Comparison of ENCODE assay signal across 9 cellular contexts in the genomic region with DNA sequence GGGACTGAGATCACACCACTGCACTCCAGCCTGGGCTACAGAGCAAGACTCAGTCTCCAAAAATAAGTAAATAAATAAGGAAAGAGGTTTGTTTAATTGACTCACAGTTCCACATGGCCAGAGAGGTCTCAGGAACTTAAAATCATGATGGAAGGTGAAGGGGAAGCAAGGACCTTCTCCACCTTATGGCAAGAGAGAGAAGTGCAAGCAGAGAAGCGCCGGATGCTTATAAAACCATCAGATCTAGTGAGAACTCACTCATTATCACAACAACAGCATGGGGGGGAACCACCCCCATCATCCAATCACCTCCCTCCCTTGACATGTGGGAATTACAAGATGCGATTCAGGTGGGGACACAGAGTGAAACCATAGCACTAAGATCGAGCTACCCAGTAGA. TPM values are rescaled to one million over a fixed set of nuclear protein-coding genes. Genes with fewer than 3 reads are reported as not detected.
DNase-seq lines count a peak whose midpoint lies in the region; ATAC-seq and TF ChIP-seq lines count a peak whose summit lies in the region.
"Had no signal": no experiment of that assay in that cellular context is flagged by ENCODE, and none has a peak within 500 bp of the region (broad histone marks: within the 10 kb centered on the region; RNA-seq: fewer than 3 reads in every experiment).

No MANE protein-coding gene starts in this region.

- no peaks in the 10 kb centered on the region for H3K79me1 ChIP-seq in H9 (ENCODE audit: insufficient read depth, low read depth, low read length, poor library complexity, severe bottlenecking)

- no peak overlapping the region for H3K4ac ChIP-seq in H9 (ENCODE audit: low read depth, low read length)

- CTCF ChIA-PET in PC-3 (lab: Charles Lee): no interaction called here

- H3K4me2 ChIP-seq in H9 (ENCODE audit: insufficient read depth, insufficient read length, low read length) (no peak overlapping the region), PC-3 (ENCODE audit: low read length) (no peak overlapping the region)

- H3T11ph ChIP-seq in H9 (ENCODE audit: low read length): no peak overlapping the region

- no peak overlapping the region for H2BK20ac ChIP-seq in H9 (ENCODE audit: low read depth, low read length, poor library complexity, severe bottlenecking)

- no peak overlapping the region for H4K8ac ChIP-seq in H9 (replicated peaks; ENCODE audit: insufficient read length, low read depth, low read length)

- in situ Hi-C loops in GM13976 (cut with MboI; ENCODE audit: low sequenced_read_pairs, unreplicated experiment): no loop called here

- H4K20me1 ChIP-seq in H9 (ENCODE audit: control insufficient read depth, insufficient read depth, insufficient read length): no peaks in the 10 kb centered on the region
- no peaks in the 10 kb centered on the region for H4K20me1 ChIP-seq in PC-3 (ENCODE audit: low read length)

- no peaks in the 10 kb centered on the region for H3K9me3 ChIP-seq in H9 (ENCODE audit: control insufficient read depth, low read depth, low read length)
- no peaks in the 10 kb centered on the region for H3K9me3 ChIP-seq in PC-3 (ENCODE audit: low read length)
- peaks cover 0 to 3% (median 0%) of the 10 kb centered on the region in 4 donors for H3K9me3 ChIP-seq in liver (ENCODE audit: control insufficient read depth in 4 of 4, low read length in 3 of 4)
- no peaks in the 10 kb centered on the region for H3K9me3 ChIP-seq in effector memory CD4-positive, alpha-beta T cell (ENCODE audit: control insufficient read depth, low read length)

- no peak overlapping the region for H2BK120ac ChIP-seq in H9 (ENCODE audit: low read depth, low read length, poor library complexity, severe bottlenecking)

- peak in 1 of 2 donors; percentile 49 for TF ChIP-seq RAD21 in liver (IDR thresholded peaks at IDR 0.05)

- H3K36me3 ChIP-seq in PC-3 (ENCODE audit: low read depth, low read length) (no peaks in the 10 kb centered on the region), liver (ENCODE audit: control insufficient read depth in 4 of 4, insufficient read depth in 3 of 4, low read depth in 1 of 4, low read length in 3 of 4) (no peaks in the 10 kb centered on the region)
- no peaks in the 10 kb centered on the region for H3K36me3 ChIP-seq in effector memory CD4-positive, alpha-beta T cell (ENCODE audit: control insufficient read depth, insufficient read depth, low read length)

- H3K23ac ChIP-seq in H9 (ENCODE audit: insufficient read length, low read depth, low read length): no peak overlapping the region

- H2BK5ac ChIP-seq in H9 (ENCODE audit: insufficient read length, low read length): no peak overlapping the region

- H4K91ac ChIP-seq in H9 (ENCODE audit: insufficient read length, low read depth, low read length): no peak overlapping the region

- intact Hi-C loops in PC-3 (cut with micrococcal nuclease): no loop called here

- no peak overlapping the region for H3K14ac ChIP-seq in H9 (ENCODE audit: insufficient read depth, low read length)

- peaks cover 0 to 3% (median 0%) of the 10 kb centered on the region in 3 experiments; a peak in 2 of 7 replicates for H3K36me3 Mint-ChIP-seq in H9 (ENCODE audit: insufficient read depth in 1 of 3, low read depth in 3 of 3)

- H3K9me3 Mint-ChIP-seq in H9: peaks cover 6 to 14% of the 10 kb centered on the region in 2 experiments; a peak in 3 of 5 replicates

- H3K27me3 Mint-ChIP-seq in H9 (ENCODE audit: low read depth): no peaks in the 10 kb centered on the region

- H3K27ac ChIP-seq in H9 (ENCODE audit: insufficient read length, low read depth, low read length) (no peak overlapping the region), PC-3 (ENCODE audit: low read length) (no peak overlapping the region), liver (ENCODE audit: low read depth in 1 of 2, low read length in 2 of 2) (no peak overlapping the region)
- H3K27ac ChIP-seq in effector memory CD4-positive, alpha-beta T cell (ENCODE audit: insufficient read depth, low read length, poor library complexity, severe bottlenecking): no peak overlapping the region
- H3K27ac ChIP-seq: epithelial cell of prostate had no signal

- no CpG with 5 or more reads among the region's 4 CpGs for WGBS in H9 (ENCODE audit: extremely low coverage, insufficient read length, low lambda C conversion rate)
- WGBS in liver: 79% methylated on average over 4 of the region's 4 CpGs

- H3K4me3 Mint-ChIP-seq in H9: no peak overlapping the region

- H3K27me3 ChIP-seq in H9 (ENCODE audit: insufficient read depth, low read length): no peaks in the 10 kb centered on the region
- H3K27me3 ChIP-seq in PC-3 (ENCODE audit: low read length): no peaks in the 10 kb centered on the region
- H3K27me3 ChIP-seq in liver (ENCODE audit: control insufficient read depth in 4 of 4, insufficient read depth in 4 of 4, low read length in 3 of 4): peaks cover 0 to 3% (median 0%) of the 10 kb centered on the region in 4 donors
- no peaks in the 10 kb centered on the region for H3K27me3 ChIP-seq in effector memory CD4-positive, alpha-beta T cell (replicated peaks; ENCODE audit: control insufficient read depth, insufficient read depth, low read length, poor library complexity, severe bottlenecking)

- H3K79me2 ChIP-seq in H9 (ENCODE audit: insufficient read depth, low read length) (no peaks in the 10 kb centered on the region), PC-3 (ENCODE audit: low read length) (no peaks in the 10 kb centered on the region)

- H2AK5ac ChIP-seq in H9 (ENCODE audit: insufficient read length, low read length): no peak overlapping the region

- no peak overlapping the region for H2AFZ ChIP-seq in H9 (ENCODE audit: low read length)
- H2AFZ ChIP-seq in PC-3 (ENCODE audit: low read length): no peak overlapping the region

- H3K56ac ChIP-seq in H9 (ENCODE audit: insufficient read length, low read depth, low read length): no peak overlapping the region

- H3K4me1 ChIP-seq in H9 (ENCODE audit: insufficient read depth, low read length): peaks cover 8% of the 10 kb centered on the region; the same call in 1 of the 2 replicates
- H3K4me1 ChIP-seq in PC-3 (ENCODE audit: insufficient read depth, low read length): peaks cover 21% of the 10 kb centered on the region
- no peaks in the 10 kb centered on the region for H3K4me1 ChIP-seq in liver (ENCODE audit: control insufficient read depth in 4 of 4, insufficient read depth in 4 of 4, low read length in 3 of 4)
- H3K4me1 ChIP-seq in effector memory CD4-positive, alpha-beta T cell (ENCODE audit: control insufficient read depth, insufficient read depth, low read length, poor library complexity, severe bottlenecking): no peaks in the 10 kb centered on the region

- no peaks in the 10 kb centered on the region for H3K23me2 ChIP-seq in H9 (ENCODE audit: insufficient read length, low read depth, low read length, poor library complexity, severe bottlenecking)

- ATAC-seq in PC-3: peak; percentile 16; the same call in 1 of the 2 replicates

- no TSS peak for BruUV-seq in PC-3 (replicated peaks; lab: Mats Ljungman, UMichigan)

- no peak overlapping the region for H4K5ac ChIP-seq in H9 (ENCODE audit: insufficient read length, low read depth, low read length)

- no peak overlapping the region for H2BK12ac ChIP-seq in H9 (ENCODE audit: insufficient read length, low read depth, low read length)

- POLR2A ChIA-PET in PC-3 (lab: Charles Lee; ENCODE audit: unreplicated experiment): no interaction called here

- H3F3A ChIP-seq in PC-3 (ENCODE audit: low read length, unreplicated experiment): peaks cover 3% of the 10 kb centered on the region

- H3K9ac ChIP-seq in H9 (ENCODE audit: extremely low read depth, insufficient read length, low read length) (no peak overlapping the region), PC-3 (ENCODE audit: low read length) (no peak overlapping the region), liver (ENCODE audit: low read depth in 1 of 2, low read length in 2 of 2) (no peak overlapping the region)

- peak; percentile 28 for TF ChIP-seq CTCF in GM13976 (IDR thresholded peaks at IDR 0.05; ENCODE audit: borderline replicate concordance, control extremely low read depth, extremely low read depth, insufficient read depth, missing control alignments)
- TF ChIP-seq CTCF in H9 (conservative IDR thresholded peaks at IDR 0.05): peak; percentile 72
- peak; percentile 61 for TF ChIP-seq CTCF in PC-3 (conservative IDR thresholded peaks at IDR 0.05; ENCODE audit: low read depth, low read length)
- peak; percentile 28 for TF ChIP-seq CTCF in liver (IDR thresholded peaks at IDR 0.05; ENCODE audit: low read depth, low read length, missing input control)

- H3K4me1 Mint-ChIP-seq in H9: peaks cover 24 to 28% of the 10 kb centered on the region in 2 experiments

- no peaks in the 10 kb centered on the region for H3K9me2 ChIP-seq in PC-3 (replicated peaks; ENCODE audit: low read length)

- H2BK15ac ChIP-seq in H9 (ENCODE audit: low read depth, low read length): no peak overlapping the region

- no peak overlapping the region for H3K27ac Mint-ChIP-seq in H9

- no peak overlapping the region for H3K4me3 ChIP-seq in PC-3 (ENCODE audit: low read length)
- H3K4me3 ChIP-seq in liver (ENCODE audit: low read depth in 1 of 3, low read length in 3 of 3): no peak overlapping the region
- no peak overlapping the region for H3K4me3 ChIP-seq in effector memory CD4-positive, alpha-beta T cell (ENCODE audit: insufficient read depth, low read depth, low read length, poor library complexity, severe bottlenecking)

- DNase-seq in GM13976 (ENCODE audit: low spot score) (no peak), H9 (peak; percentile 81), PC-3 (peak; percentile 46), cerebellum (ENCODE audit: low spot score) (no peak), NCI-H1092 (lab: John Stamatoyannopoulos, UW) (no peak), iPS-NIHi7 (ENCODE audit: extremely low spot score) (no peak)
- no peak for DNase-seq in effector memory CD4-positive, alpha-beta T cell

- no peak overlapping the region for H3K18ac ChIP-seq in H9 (ENCODE audit: insufficient read length, low read depth, low read length)

TF ChIP-seq in liver, 16 proteins besides CTCF, POLR2A, EP300 and RAD21:
- TF ChIP-seq SP1 (IDR thresholded peaks at IDR 0.05) (no peak), YY1 (IDR thresholded peaks at IDR 0.05) (no peak)
- TF ChIP-seq, protein P1, sequence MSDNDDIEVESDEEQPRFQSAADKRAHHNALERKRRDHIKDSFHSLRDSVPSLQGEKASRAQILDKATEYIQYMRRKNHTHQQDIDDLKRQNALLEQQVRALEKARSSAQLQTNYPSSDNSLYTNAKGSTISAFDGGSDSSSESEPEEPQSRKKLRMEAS (IDR thresholded peaks at IDR 0.05): no peak

RNA-seq across cellular contexts. Expression of a gene that starts 22.8 kb away (rescaled TPM):
- total RNA-seq in H9 (2021) (17.7 and 19.3 TPM in 2 replicates), PC-3 (2014; rRNA removed) (31.1 and 37.3 TPM in 2 replicates), liver (1 to 10 TPM; 2.5 to 5.3 TPM), cerebellum (137 TPM)
- polyA plus RNA-seq in liver: 1 to 10 TPM; 3.0 TPM

Comparison
In these comparisons a context has a peak if more than half of its experiments do, and no peak if none do; other contexts are left out.
1. DNase-seq: peak in H9 (single experiment) and PC-3 (single experiment); none in GM13976 (single experiment), cerebellum (single experiment), NCI-H1092 (single experiment), iPS-NIHi7 (single experiment) and effector memory CD4-positive, alpha-beta T cell (0 of 3).
2. Peak in every context shown above with its lines, with median percentiles within 50 percentile points of each other: CTCF ChIP-seq.